9 cellular contexts compared by ENCODE assay signal in the genomic region with DNA sequence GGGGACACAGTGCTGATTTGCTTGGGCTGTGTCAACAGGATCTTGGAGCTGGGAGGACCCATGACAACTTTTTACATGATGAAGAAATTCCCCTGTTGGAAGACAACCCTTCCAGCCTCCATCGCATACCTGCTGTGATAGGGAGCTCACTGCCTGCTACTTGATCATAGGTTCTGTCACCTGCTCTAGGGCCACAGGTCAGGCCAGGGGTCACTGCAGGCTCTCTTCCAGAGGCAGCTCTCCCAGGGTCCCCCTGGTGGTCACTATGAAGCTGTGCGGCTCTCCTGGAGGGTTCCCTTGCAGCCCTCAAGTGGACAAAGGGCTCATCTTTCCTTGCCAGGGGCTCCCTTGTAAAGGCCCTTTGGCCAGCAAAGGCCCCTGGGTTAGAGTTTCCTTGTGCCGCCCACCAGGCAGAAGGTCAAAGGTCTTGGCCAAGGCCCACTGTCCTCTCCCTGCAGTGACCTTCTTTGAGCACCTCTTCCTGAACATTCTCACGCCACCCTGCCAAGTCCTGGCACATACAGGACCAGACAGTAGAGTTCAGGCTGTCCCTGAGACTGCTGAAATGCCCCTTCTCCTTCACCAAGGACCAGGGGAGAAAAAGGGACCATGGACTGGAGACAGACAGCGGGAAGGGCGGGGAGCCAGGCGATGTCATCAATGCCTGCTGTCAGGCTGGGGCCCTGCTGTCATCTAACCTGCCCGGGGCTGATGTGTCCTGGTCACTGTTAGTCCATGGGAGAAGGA.
A peak's percentile ranks its signal among the peaks of the same experiment; 100 is the strongest.
DNase-seq lines count a peak whose midpoint lies in the region; ATAC-seq lines count a peak whose summit lies in the region.
"Had no signal": no experiment of that assay in that cellular context is flagged by ENCODE, and none has a peak within 500 bp of the region (broad histone marks: within the 10 kb centered on the region; RNA-seq: fewer than 3 reads in every experiment).

No MANE protein-coding gene starts in this region.

- no peaks in the 10 kb centered on the region for H3K9me3 Mint-ChIP-seq in natural killer cell treated with Interleukin-12 subunit alpha and Interleukin-12 subunit beta and Interleukin-15 and Interleukin-18, amount 100 ng/mL, for 72 hours
- H3K9me3 Mint-ChIP-seq: CD4-positive, CD25-positive, alpha-beta regulatory T cell had no signal

- ATAC-seq in HG02678 (IDR thresholded peaks at IDR 0.05; ENCODE audit: unreplicated experiment): peak; percentile 61
- ATAC-seq in esophagus mucosa: peak; percentile 62
- peak; percentile 34 to 50 for ATAC-seq in natural killer cell treated with Interleukin-12 subunit alpha and Interleukin-12 subunit beta and Interleukin-15 and Interleukin-18, amount 100 ng/mL, for 72 hours
- no peak for ATAC-seq in activated CD4-positive, CD25-positive, alpha-beta regulatory T cell treated with anti-CD3 and anti-CD28 coated beads, Interleukin-2, amount 50 U/mL, for 24 hours
- no peak for ATAC-seq in HG02840 (IDR thresholded peaks at IDR 0.05; ENCODE audit: low FRiP score, unreplicated experiment)

- H3K27ac Mint-ChIP-seq in natural killer cell treated with Interleukin-12 subunit alpha and Interleukin-12 subunit beta and Interleukin-15 and Interleukin-18, amount 100 ng/mL, for 72 hours: no peak overlapping the region
- H3K27ac Mint-ChIP-seq: CD4-positive, CD25-positive, alpha-beta regulatory T cell had no signal

- H3K4me1 Mint-ChIP-seq in natural killer cell treated with Interleukin-12 subunit alpha and Interleukin-12 subunit beta and Interleukin-15 and Interleukin-18, amount 100 ng/mL, for 72 hours (ENCODE audit: low read depth in 2 of 2): no peaks in the 10 kb centered on the region
- H3K4me1 Mint-ChIP-seq: CD4-positive, CD25-positive, alpha-beta regulatory T cell had no signal

- H3K4me3 Mint-ChIP-seq in natural killer cell treated with Interleukin-12 subunit alpha and Interleukin-12 subunit beta and Interleukin-15 and Interleukin-18, amount 100 ng/mL, for 72 hours: no peak overlapping the region
- H3K4me3 Mint-ChIP-seq: CD4-positive, CD25-positive, alpha-beta regulatory T cell had no signal

- no peaks in the 10 kb centered on the region for H3K36me3 Mint-ChIP-seq in natural killer cell treated with Interleukin-12 subunit alpha and Interleukin-12 subunit beta and Interleukin-15 and Interleukin-18, amount 100 ng/mL, for 72 hours
- H3K36me3 Mint-ChIP-seq: CD4-positive, CD25-positive, alpha-beta regulatory T cell had no signal

- peak; percentile 22 for DNase-seq in NCI-H2227 (lab: John Stamatoyannopoulos, UW; ENCODE audit: unreplicated experiment)
- DNase-seq in NCI-H2227 treated with DMSO at 0.1 percent for 48 hours (lab: John Stamatoyannopoulos, UW): no peak
- DNase-seq in RPMI8226: peak; percentile 68
- no peak for DNase-seq in natural killer cell treated with Interleukin-12 subunit alpha and Interleukin-12 subunit beta and Interleukin-15 and Interleukin-18, amount 100 ng/mL, for 72 hours (ENCODE audit: low spot score)

- H3K27me3 Mint-ChIP-seq in natural killer cell treated with Interleukin-12 subunit alpha and Interleukin-12 subunit beta and Interleukin-15 and Interleukin-18, amount 100 ng/mL, for 72 hours: peaks cover 5 to 8% of the 10 kb centered on the region in 2 donors

Comparison
In these comparisons a context has a peak if more than half of its experiments do, and no peak if none do; other contexts are left out.
1. DNase-seq: peak in NCI-H2227 (single experiment) and RPMI8226 (single experiment); none in NCI-H2227 treated with DMSO at 0.1 percent for 48 hours (single experiment) and natural killer cell treated with Interleukin-12 subunit alpha and Interleukin-12 subunit beta and Interleukin-15 and Interleukin-18, amount 100 ng/mL, for 72 hours (single experiment).
2. ATAC-seq: peak in HG02678 (single experiment), esophagus mucosa (single experiment) and natural killer cell treated with Interleukin-12 subunit alpha and Interleukin-12 subunit beta and Interleukin-15 and Interleukin-18, amount 100 ng/mL, for 72 hours (2 of 2); none in activated CD4-positive, CD25-positive, alpha-beta regulatory T cell treated with anti-CD3 and anti-CD28 coated beads, Interleukin-2, amount 50 U/mL, for 24 hours (0 of 2) and HG02840 (single experiment).